ENCODE assay signal across 13 cellular contexts in genomic region chr4:121243476-121243875, GRCh38.
A peak's percentile ranks its signal among the peaks of the same experiment; 100 is the strongest.
DNase-seq lines count a peak whose midpoint lies in the region; ATAC-seq and TF ChIP-seq lines count a peak whose summit lies in the region.
"Had no signal": no experiment of that assay in that cellular context is flagged by ENCODE, and none has a peak within 500 bp of the region (broad histone marks: within the 10 kb centered on the region; RNA-seq: fewer than 3 reads in every experiment).

No MANE protein-coding gene starts in this region.

- H3K9me3 Mint-ChIP-seq in activated CD4-positive, alpha-beta T cell treated with anti-CD3 and anti-CD28 coated beads for 36 hours (ENCODE audit: low read depth), result no peaks in the 10 kb centered on the region
- H3K9me3 Mint-ChIP-seq in activated T-cell treated with anti-CD3 and anti-CD28 coated beads, Interleukin-2, amount 50 U/mL, for 24 hours, result no peaks in the 10 kb centered on the region
- peaks cover 9% of the 10 kb centered on the region for H3K9me3 Mint-ChIP-seq in nephron progenitor cell
- H3K9me3 Mint-ChIP-seq: activated naive CD8-positive, alpha-beta T cell treated with anti-CD3 and anti-CD28 coated beads, Interleukin-2, amount 10 ng/mL, durations not matched to agents 7 days and 5 days had no signal

- POLR2A ChIA-PET in activated CD4-positive, alpha-beta T cell treated with anti-CD3 and anti-CD28 coated beads for 36 hours (lab: Charles Lee), result interaction anchor here (0.7 kb wide), 1 partner anchor 16 kb away, joined by 4 read pairs; no protein-coding TSS in a partner anchor

- no peak overlapping the region for H2AFZ ChIP-seq in osteoblast (ENCODE audit: low read length)

- H3K4me1 Mint-ChIP-seq in activated CD4-positive, alpha-beta T cell treated with anti-CD3 and anti-CD28 coated beads for 36 hours, result peaks cover 27% of the 10 kb centered on the region
- H3K4me1 Mint-ChIP-seq in activated T-cell treated with anti-CD3 and anti-CD28 coated beads, Interleukin-2, amount 50 U/mL, for 24 hours (ENCODE audit: low read depth), result peaks cover 44% of the 10 kb centered on the region
- H3K4me1 Mint-ChIP-seq in nephron progenitor cell, result peaks cover 18% of the 10 kb centered on the region

- H3K27me3 Mint-ChIP-seq in activated CD4-positive, alpha-beta T cell treated with anti-CD3 and anti-CD28 coated beads for 36 hours, result no peaks in the 10 kb centered on the region
- H3K27me3 Mint-ChIP-seq in activated T-cell treated with anti-CD3 and anti-CD28 coated beads, Interleukin-2, amount 50 U/mL, for 24 hours, result no peaks in the 10 kb centered on the region
- no peaks in the 10 kb centered on the region for H3K27me3 Mint-ChIP-seq in nephron progenitor cell (ENCODE audit: low read depth, poor library complexity)
- H3K27me3 Mint-ChIP-seq: activated naive CD8-positive, alpha-beta T cell treated with anti-CD3 and anti-CD28 coated beads, Interleukin-2, amount 10 ng/mL, durations not matched to agents 7 days and 5 days had no signal

- H3K36me3 ChIP-seq in osteoblast (ENCODE audit: insufficient read depth, low read length), result no peaks in the 10 kb centered on the region

- H4K20me1 ChIP-seq in osteoblast (ENCODE audit: insufficient read depth, low read length), result no peaks in the 10 kb centered on the region

- no peaks in the 10 kb centered on the region for H3K79me2 ChIP-seq in osteoblast (ENCODE audit: insufficient read depth, low read length)

- H3K9me3 ChIP-seq in osteoblast (ENCODE audit: low read depth, low read length), result no peaks in the 10 kb centered on the region

- DNase-seq in activated CD4-positive, alpha-beta T cell treated with anti-CD3 and anti-CD28 coated beads for 36 hours, result peak; percentile 25
- DNase-seq in activated CD4-positive, alpha-beta T cell treated with anti-CD3 and anti-CD28 coated beads for 1 hour, result no peak
- DNase-seq in activated T-cell treated with anti-CD3 and anti-CD28 coated beads, Interleukin-2, amount 50 U/mL, for 24 hours, result peak; percentile 44
- DNase-seq in osteoblast (ENCODE audit: insufficient read length, low spot score, missing footprints) (no peak), nephron progenitor cell (no peak), HuH-7 (ENCODE audit: low spot score) (no peak)
- DNase-seq: 8988T; activated naive CD8-positive, alpha-beta T cell treated with anti-CD3 and anti-CD28 coated beads, Interleukin-2, amount 10 ng/mL, durations not matched to agents 7 days and 5 days; H7; NCI-H2171 treated with DMSO at 0.1 percent for 48 hours; stimulated activated CD8-positive, alpha-beta memory T cell treated with anti-CD3 and anti-CD28 coated beads, Interleukin-4, amount 100 ng/mL, for 48 hours had no signal

- ATAC-seq in activated CD4-positive, alpha-beta T cell treated with anti-CD3 and anti-CD28 coated beads for 36 hours, result peak; percentile 71
- ATAC-seq in HG02588 (IDR thresholded peaks at IDR 0.05; ENCODE audit: unreplicated experiment) (peak; percentile 57), HG02610 (IDR thresholded peaks at IDR 0.05; ENCODE audit: unreplicated experiment) (no peak)

- H3K27me3 ChIP-seq in osteoblast (ENCODE audit: insufficient read depth, low read length), result no peaks in the 10 kb centered on the region

- H3K4me1 ChIP-seq in osteoblast (ENCODE audit: insufficient read depth, low read length), result no peaks in the 10 kb centered on the region

- CTCF ChIA-PET in activated CD4-positive, alpha-beta T cell treated with anti-CD3 and anti-CD28 coated beads for 36 hours (lab: Charles Lee), result interaction anchor here (0.6 to 2.7 kb wide), 12 partner anchors 9 to 640 kb away, joined by 3 to 20 read pairs (median 4); no protein-coding TSS in a partner anchor

- intact Hi-C loops in activated CD4-positive, alpha-beta T cell treated with anti-CD3 and anti-CD28 coated beads for 36 hours (cut with DNase I, micrococcal nuclease), result loop anchor here in 1 of 2 experiments (1.0 kb wide), 2 partner anchors 13 to 16 kb away; no protein-coding TSS in a partner anchor

- H3K4me3 ChIP-seq in osteoblast (ENCODE audit: insufficient read depth, low read length), result no peak overlapping the region

- H3K27ac ChIP-seq in osteoblast (ENCODE audit: low read depth, low read length), result no peak overlapping the region

- H3K4me3 Mint-ChIP-seq in activated CD4-positive, alpha-beta T cell treated with anti-CD3 and anti-CD28 coated beads for 36 hours, result no peak overlapping the region
- H3K4me3 Mint-ChIP-seq in activated T-cell treated with anti-CD3 and anti-CD28 coated beads, Interleukin-2, amount 50 U/mL, for 24 hours, result peak overlapping the region; percentile 44
- H3K4me3 Mint-ChIP-seq in nephron progenitor cell, result no peak overlapping the region
- H3K4me3 Mint-ChIP-seq: activated naive CD8-positive, alpha-beta T cell treated with anti-CD3 and anti-CD28 coated beads, Interleukin-2, amount 10 ng/mL, durations not matched to agents 7 days and 5 days had no signal

- no peak overlapping the region for H3K27ac Mint-ChIP-seq in activated CD4-positive, alpha-beta T cell treated with anti-CD3 and anti-CD28 coated beads for 36 hours
- peak overlapping the region; percentile 83 for H3K27ac Mint-ChIP-seq in activated T-cell treated with anti-CD3 and anti-CD28 coated beads, Interleukin-2, amount 50 U/mL, for 24 hours
- no peak overlapping the region for H3K27ac Mint-ChIP-seq in nephron progenitor cell
- H3K27ac Mint-ChIP-seq: activated naive CD8-positive, alpha-beta T cell treated with anti-CD3 and anti-CD28 coated beads, Interleukin-2, amount 10 ng/mL, durations not matched to agents 7 days and 5 days had no signal

- TF ChIP-seq CTCF in osteoblast (IDR thresholded peaks at IDR 0.05; ENCODE audit: extremely low read depth, low read depth, low read length) (no peak), nephron progenitor cell (IDR thresholded peaks at IDR 0.05) (no peak)

- H3K4me2 ChIP-seq in osteoblast (ENCODE audit: insufficient read depth, low read length), result peak overlapping the region; percentile 8

- H3K36me3 Mint-ChIP-seq in activated CD4-positive, alpha-beta T cell treated with anti-CD3 and anti-CD28 coated beads for 36 hours (ENCODE audit: low read depth), result peaks cover 2% of the 10 kb centered on the region
- H3K36me3 Mint-ChIP-seq in activated T-cell treated with anti-CD3 and anti-CD28 coated beads, Interleukin-2, amount 50 U/mL, for 24 hours (ENCODE audit: low read depth), result no peaks in the 10 kb centered on the region
- no peaks in the 10 kb centered on the region for H3K36me3 Mint-ChIP-seq in nephron progenitor cell (ENCODE audit: low read depth)
- H3K36me3 Mint-ChIP-seq: activated naive CD8-positive, alpha-beta T cell treated with anti-CD3 and anti-CD28 coated beads, Interleukin-2, amount 10 ng/mL, durations not matched to agents 7 days and 5 days had no signal

Comparison
In these comparisons a context has a peak if more than half of its experiments do, and no peak if none do; other contexts are left out.
1. DNase-seq: peak in activated CD4-positive, alpha-beta T cell treated with anti-CD3 and anti-CD28 coated beads for 36 hours (single experiment) and activated T-cell treated with anti-CD3 and anti-CD28 coated beads, Interleukin-2, amount 50 U/mL, for 24 hours (single experiment); none in activated CD4-positive, alpha-beta T cell treated with anti-CD3 and anti-CD28 coated beads for 1 hour (single experiment), osteoblast (single experiment), nephron progenitor cell (single experiment) and HuH-7 (single experiment).